ENCODE assay signal across 8 cellular contexts in the genomic region with DNA sequence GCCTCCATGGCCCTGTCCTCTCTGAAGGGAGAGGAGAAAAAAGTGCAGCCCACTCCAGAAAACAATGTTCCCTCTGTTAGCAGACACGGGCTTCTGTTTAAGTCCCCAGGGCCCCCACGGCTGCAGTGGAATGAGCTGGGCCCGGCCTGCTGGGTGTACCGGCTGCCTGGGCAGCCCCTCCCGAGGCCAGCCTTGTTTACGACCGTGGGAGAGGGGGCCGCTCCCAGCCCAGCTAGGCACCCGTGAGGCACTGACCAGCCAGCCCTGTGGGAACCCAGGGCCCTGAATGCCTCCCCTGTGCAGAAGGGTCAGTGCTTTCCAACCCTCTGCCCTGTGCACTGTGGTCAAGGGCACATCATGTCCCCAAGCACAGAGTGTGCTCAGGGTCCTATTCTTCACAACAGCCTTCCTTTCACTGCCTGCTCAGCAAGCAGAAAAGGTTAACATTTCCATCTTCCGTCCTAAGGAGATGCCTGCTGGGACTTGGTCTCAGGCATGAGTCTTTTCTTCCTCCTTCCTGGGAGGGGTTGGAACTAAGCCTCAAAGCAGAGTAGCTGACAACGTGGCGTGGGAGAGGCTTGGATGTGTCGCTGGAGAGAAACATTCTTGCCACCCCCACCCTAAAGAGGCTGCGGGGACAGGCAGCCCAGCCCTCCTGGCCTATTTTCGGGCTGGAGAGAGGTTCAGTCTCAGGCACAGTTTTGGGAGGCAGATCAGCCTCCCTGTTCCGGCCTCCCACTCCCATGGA.
DNase-seq lines count a peak whose midpoint lies in the region; ATAC-seq and TF ChIP-seq lines count a peak whose summit lies in the region.
"Had no signal": no experiment of that assay in that cellular context is flagged by ENCODE, and none has a peak within 500 bp of the region (broad histone marks: within the 10 kb centered on the region; RNA-seq: fewer than 3 reads in every experiment).

No MANE protein-coding gene starts in this region.

- WGBS in transverse colon (ENCODE audit: low coverage in 1 of 2), 2 donors = 40 to 69% methylated on average over 1 to 16 of the region's 16 CpGs

- TF ChIP-seq CTCF in fibroblast of villous mesenchyme (IDR thresholded peaks at IDR 0.05; ENCODE audit: insufficient read depth, low read depth, low read length) (no peak), transverse colon (IDR thresholded peaks at IDR 0.05) (no peak)

- peak; percentile 79 for TF ChIP-seq EP300 in transverse colon (IDR thresholded peaks at IDR 0.05; ENCODE audit: low read depth)

- H3K4me1 ChIP-seq in neuron (ENCODE audit: insufficient read depth, low read length) (peaks cover 40% of the 10 kb centered on the region), transverse colon (no peaks in the 10 kb centered on the region)

- H3K36me3 ChIP-seq in neuron (ENCODE audit: insufficient read depth, low read length) (no peaks in the 10 kb centered on the region), transverse colon (no peaks in the 10 kb centered on the region)

- H3K9me3 ChIP-seq in neuron (ENCODE audit: low read length) = peaks cover 4% of the 10 kb centered on the region
- H3K9me3 ChIP-seq in transverse colon = no peaks in the 10 kb centered on the region

- H3K27me3 ChIP-seq in neuron (ENCODE audit: insufficient read depth, low read length) = no peaks in the 10 kb centered on the region
- no peaks in the 10 kb centered on the region for H3K27me3 ChIP-seq in transverse colon

- peak overlapping the region in 3 of 4 donors; percentile 26 to 62 (median 26) for H3K27ac ChIP-seq in transverse colon

- peak overlapping the region; percentile 44 for H2AFZ ChIP-seq in neuron (ENCODE audit: low read depth, low read length)

- in situ Hi-C loops in transverse colon (cut with MboI; ENCODE audit: low pct_ligation_motif_present in 1 of 4, low pct_unique_long_range_greater_than_20kb in 1 of 4, low sequenced_read_pairs in 3 of 4) = no loop called here

- no peak for TF ChIP-seq POLR2A in transverse colon (IDR thresholded peaks at IDR 0.05)

- intact Hi-C loops in transverse colon (cut with DNase I; ENCODE audit: low total_unique reads) = no loop called here

- ATAC-seq in HG03378 (IDR thresholded peaks at IDR 0.05; ENCODE audit: unreplicated experiment) = no peak
- no peak for ATAC-seq in SK-N-SH treated with all-trans-retinoic acid at 6 μM for 48 hours

- H3K4me3 ChIP-seq in fibroblast of villous mesenchyme (ENCODE audit: low read depth, low read length) (no peak overlapping the region), neuron (ENCODE audit: low read length) (peak overlapping the region; percentile 1), transverse colon (no peak overlapping the region)

- DNase-seq in anterior cingulate cortex (lab: John Stamatoyannopoulos, UW) (peak in 56 of 58 donors; percentile 30 to 99 (median 89)), fibroblast of villous mesenchyme (ENCODE audit: low read depth) (peak; percentile 39), transverse colon (no peak), NK-92 (lab: John Stamatoyannopoulos, UW; ENCODE audit: unreplicated experiment) (no peak)
- DNase-seq: NCI-H2081 treated with DMSO at 0.1 percent for 48 hours had no signal

TF ChIP-seq in SK-N-SH treated with all-trans-retinoic acid at 6 μM for 48 hours, 23 proteins besides CTCF, POLR2A, EP300 and RAD21:
- TF ChIP-seq TSHZ2 (CRISPR knock-in tag; IDR thresholded peaks at IDR 0.05) = no peak
- TF ChIP-seq GLIS3 (CRISPR knock-in tag; IDR thresholded peaks at IDR 0.05) = no peak
- no peak for TF ChIP-seq ZNF565 (CRISPR knock-in tag; conservative IDR thresholded peaks at IDR 0.05; ENCODE audit: low read depth)
- TF ChIP-seq BACH2 (CRISPR knock-in tag; IDR thresholded peaks at IDR 0.05; ENCODE audit: borderline replicate concordance) = no peak
- no peak for TF ChIP-seq SNAI2 (CRISPR knock-in tag; IDR thresholded peaks at IDR 0.05)
- TF ChIP-seq ESRRG (CRISPR knock-in tag; IDR thresholded peaks at IDR 0.05) = no peak
- TF ChIP-seq CSDC2 (CRISPR knock-in tag; IDR thresholded peaks at IDR 0.05) = no peak
- no peak for TF ChIP-seq ZFP30 (CRISPR knock-in tag; IDR thresholded peaks at IDR 0.05)
- no peak for TF ChIP-seq TOX (CRISPR knock-in tag; IDR thresholded peaks at IDR 0.05; ENCODE audit: borderline replicate concordance)
- TF ChIP-seq, protein P1, sequence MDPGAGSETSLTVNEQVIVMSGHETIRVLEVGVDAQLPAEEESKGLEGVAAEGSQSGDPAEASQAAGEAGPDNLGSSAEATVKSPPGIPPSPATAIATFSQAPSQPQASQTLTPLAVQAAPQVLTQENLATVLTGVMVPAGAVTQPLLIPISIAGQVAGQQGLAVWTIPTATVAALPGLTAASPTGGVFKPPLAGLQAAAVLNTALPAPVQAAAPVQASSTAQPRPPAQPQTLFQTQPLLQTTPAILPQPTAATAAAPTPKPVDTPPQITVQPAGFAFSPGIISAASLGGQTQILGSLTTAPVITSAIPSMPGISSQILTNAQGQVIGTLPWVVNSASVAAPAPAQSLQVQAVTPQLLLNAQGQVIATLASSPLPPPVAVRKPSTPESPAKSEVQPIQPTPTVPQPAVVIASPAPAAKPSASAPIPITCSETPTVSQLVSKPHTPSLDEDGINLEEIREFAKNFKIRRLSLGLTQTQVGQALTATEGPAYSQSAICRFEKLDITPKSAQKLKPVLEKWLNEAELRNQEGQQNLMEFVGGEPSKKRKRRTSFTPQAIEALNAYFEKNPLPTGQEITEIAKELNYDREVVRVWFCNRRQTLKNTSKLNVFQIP (CRISPR knock-in tag; IDR thresholded peaks at IDR 0.05; ENCODE audit: borderline replicate concordance, low read depth) = no peak
- TF ChIP-seq PATZ1 (CRISPR knock-in tag; IDR thresholded peaks at IDR 0.05; ENCODE audit: borderline replicate concordance) = no peak
- TF ChIP-seq ZNF70 (CRISPR knock-in tag; IDR thresholded peaks at IDR 0.05) = no peak
- no peak for TF ChIP-seq ARNTL (CRISPR knock-in tag; IDR thresholded peaks at IDR 0.05; ENCODE audit: borderline replicate concordance, low read depth)
- TF ChIP-seq ZC3H10 (CRISPR knock-in tag; IDR thresholded peaks at IDR 0.05) = no peak
- TF ChIP-seq ZNF8 (CRISPR knock-in tag; IDR thresholded peaks at IDR 0.05) = no peak
TF ChIP-seq in SK-N-SH treated with all-trans-retinoic acid at 6 μM for 48 hours: peak in this region for 0.

Comparison
In these comparisons a context has a peak if more than half of its experiments do, and no peak if none do; other contexts are left out.
1. DNase-seq: peak in anterior cingulate cortex (56 of 58) and fibroblast of villous mesenchyme (single experiment); none in transverse colon (single experiment) and NK-92 (single experiment).